Comparison of ENCODE assay signal across 25 cellular contexts in genomic region chr15:72827216-72827615, GRCh38. TPM values are rescaled to one million over a fixed set of nuclear protein-coding genes. Genes with fewer than 3 reads are reported as not detected.
DNase-seq lines count a peak whose midpoint lies in the region; ATAC-seq and TF ChIP-seq lines count a peak whose summit lies in the region.
"Had no signal": no experiment of that assay in that cellular context is flagged by ENCODE, and none has a peak within 500 bp of the region (broad histone marks: within the 10 kb centered on the region; RNA-seq: fewer than 3 reads in every experiment).

No MANE protein-coding gene starts in this region.

- H3K4me3 ChIP-seq in mammary epithelial cell (replicated peaks in 1 of 3; ENCODE audit: insufficient read depth in 1 of 3, low read depth in 2 of 3, low read length in 3 of 3) (no peak overlapping the region), breast epithelium (no peak overlapping the region), RWPE2 (ENCODE audit: severe bottlenecking) (no peak overlapping the region), Peyer's patch (no peak overlapping the region)
- H3K4me3 ChIP-seq: A549; BLaER1 treated with 17β-estradiol and CSF1 and Interleukin-3, amounts not matched to agents 10 nM and 100 nM; esophagus squamous epithelium; ovary; right atrium auricular region; upper lobe of right lung had no signal

- in situ Hi-C loops in mammary epithelial cell (cut with MboI; ENCODE audit: low sequenced_read_pairs in 2 of 2), result no loop called here

- H3K27me3 ChIP-seq in mammary epithelial cell (ENCODE audit: insufficient read depth, low read length), result no peaks in the 10 kb centered on the region
- no peaks in the 10 kb centered on the region for H3K27me3 ChIP-seq in breast epithelium
- no peaks in the 10 kb centered on the region for H3K27me3 ChIP-seq in RWPE2 (ENCODE audit: insufficient read depth, poor library complexity, severe bottlenecking)
- H3K27me3 ChIP-seq in foreskin keratinocyte, result peaks cover 21% of the 10 kb centered on the region
- no peaks in the 10 kb centered on the region for H3K27me3 ChIP-seq in Peyer's patch
- H3K27me3 ChIP-seq: BLaER1 treated with 17β-estradiol and CSF1 and Interleukin-3, amounts not matched to agents 10 nM and 100 nM; ovary; right atrium auricular region; upper lobe of right lung had no signal

- H3K4me1 ChIP-seq in mammary epithelial cell (ENCODE audit: insufficient read depth, low read length), result no peaks in the 10 kb centered on the region
- no peaks in the 10 kb centered on the region for H3K4me1 ChIP-seq in breast epithelium
- no peaks in the 10 kb centered on the region for H3K4me1 ChIP-seq in RWPE2 (ENCODE audit: insufficient read depth, poor library complexity, severe bottlenecking)
- H3K4me1 ChIP-seq in foreskin keratinocyte, result no peaks in the 10 kb centered on the region
- no peaks in the 10 kb centered on the region for H3K4me1 ChIP-seq in Peyer's patch
- H3K4me1 ChIP-seq: A549, esophagus squamous epithelium, right atrium auricular region, upper lobe of right lung had no signal

- intact Hi-C loops in mammary epithelial cell (cut with micrococcal nuclease), result no loop called here
- intact Hi-C loops in breast epithelium (cut with DNase I; ENCODE audit: low total_unique reads), result no loop called here

- dilution Hi-C loops in mammary epithelial cell (cut with HindIII; ENCODE audit: low sequenced_read_pairs), result no loop called here

- H3K4me2 ChIP-seq in mammary epithelial cell (ENCODE audit: insufficient read depth, low read depth, low read length), result no peak overlapping the region
- H3K4me2 ChIP-seq: A549 had no signal

- no peak for TF ChIP-seq CTCF in mammary epithelial cell (conservative IDR thresholded peaks at IDR 0.05 in 1 of 2, IDR thresholded peaks at IDR 0.05 in 1 of 2; ENCODE audit: extremely low read depth in 1 of 2, insufficient read depth in 1 of 2, low read depth in 1 of 2, low read length in 2 of 2)
- no peak for TF ChIP-seq CTCF in breast epithelium (IDR thresholded peaks at IDR 0.05)
- no peak for TF ChIP-seq CTCF in RWPE2 (IDR thresholded peaks at IDR 0.05; ENCODE audit: poor library complexity, severe bottlenecking)
- no peak for TF ChIP-seq CTCF in foreskin keratinocyte (conservative IDR thresholded peaks at IDR 0.05)
- no peak for TF ChIP-seq CTCF in Peyer's patch (IDR thresholded peaks at IDR 0.05)

- no peak for TF ChIP-seq POLR2A in breast epithelium (IDR thresholded peaks at IDR 0.05)
- TF ChIP-seq POLR2A in Peyer's patch (IDR thresholded peaks at IDR 0.05), result no peak

- BruUV-seq in mammary epithelial cell (replicated peaks; lab: Mats Ljungman, UMichigan), result no TSS peak

- H3K79me2 ChIP-seq in mammary epithelial cell (ENCODE audit: insufficient read depth, low read length), result no peaks in the 10 kb centered on the region

- peak; percentile 9 for DNase-seq in mammary epithelial cell
- no peak for DNase-seq in breast epithelium (ENCODE audit: low spot score in 2 of 2)
- peak; percentile 33 for DNase-seq in RWPE2 (ENCODE audit: low spot score)
- DNase-seq in foreskin keratinocyte, result peak in 1 of 2 donors; percentile 4
- no peak for DNase-seq in glomerular visceral epithelial cell (ENCODE audit: extremely low spot score)
- DNase-seq in Peyer's patch, result no peak
- no peak for DNase-seq in NCI-H1105 treated with DMSO at 0.1 percent for 48 hours (lab: John Stamatoyannopoulos, UW)
- DNase-seq: activated CD8-positive, alpha-beta memory T cell treated with anti-CD3 and anti-CD28 coated beads, Interleukin-2, amount 50 U/mL, for 4 hours; activated effector memory CD4-positive, alpha-beta T cell treated with Interleukin-2 at 50 U/mL for 16 hours; effector memory CD4-positive, alpha-beta T cell; esophagus squamous epithelium; HFFc6; Kasumi-1; NCI-H1092 treated with DMSO at 0.1 percent for 48 hours; NCI-H2081; NCI-H524 treated with DMSO at 0.1 percent for 48 hours; ovary; upper lobe of right lung had no signal

- CTCF ChIA-PET in mammary epithelial cell (lab: Charles Lee; ENCODE audit: low non-redundant PET), result no interaction called here

- H4K20me1 ChIP-seq in mammary epithelial cell (ENCODE audit: insufficient read depth, low read length), result no peaks in the 10 kb centered on the region
- H4K20me1 ChIP-seq: BLaER1 treated with 17β-estradiol and CSF1 and Interleukin-3, amounts not matched to agents 10 nM and 100 nM had no signal

- no peak overlapping the region for H3K9ac ChIP-seq in mammary epithelial cell (ENCODE audit: insufficient read depth, low read length)
- H3K9ac ChIP-seq: BLaER1 treated with 17β-estradiol and CSF1 and Interleukin-3, amounts not matched to agents 10 nM and 100 nM had no signal

- ATAC-seq in RWPE2 (ENCODE audit: low read depth), result peak; percentile 42; the same call in 1 of the 3 replicates
- ATAC-seq in foreskin keratinocyte, result peak; percentile 25
- no peak for ATAC-seq in HG03196 (IDR thresholded peaks at IDR 0.05; ENCODE audit: unreplicated experiment)
- ATAC-seq: A549; left lobe of liver; natural killer cell treated with Interleukin-12 subunit alpha and Interleukin-12 subunit beta and Interleukin-15 and Interleukin-18, amount 100 ng/mL, for 72 hours; upper lobe of right lung; WTC11 had no signal

- H2AFZ ChIP-seq in mammary epithelial cell (ENCODE audit: low read depth, low read length), result no peak overlapping the region

- H3K9me3 ChIP-seq in mammary epithelial cell (replicated peaks; ENCODE audit: insufficient read depth, low read length) (no peaks in the 10 kb centered on the region), breast epithelium (no peaks in the 10 kb centered on the region), RWPE2 (ENCODE audit: severe bottlenecking) (no peaks in the 10 kb centered on the region), Peyer's patch (no peaks in the 10 kb centered on the region)
- H3K9me3 ChIP-seq: A549, esophagus squamous epithelium, ovary, right atrium auricular region, upper lobe of right lung had no signal

- H3K36me3 ChIP-seq in mammary epithelial cell (ENCODE audit: insufficient read depth, low read length) (no peaks in the 10 kb centered on the region), breast epithelium (no peaks in the 10 kb centered on the region), RWPE2 (ENCODE audit: low read depth) (no peaks in the 10 kb centered on the region), Peyer's patch (no peaks in the 10 kb centered on the region)
- H3K36me3 ChIP-seq: BLaER1 treated with 17β-estradiol and CSF1 and Interleukin-3, amounts not matched to agents 10 nM and 100 nM; esophagus squamous epithelium; ovary; right atrium auricular region; upper lobe of right lung had no signal

- no peak overlapping the region for H3K27ac ChIP-seq in mammary epithelial cell (ENCODE audit: insufficient read depth, low read depth, low read length)
- H3K27ac ChIP-seq in breast epithelium, result no peak overlapping the region
- no peak overlapping the region for H3K27ac ChIP-seq in RWPE2 (ENCODE audit: poor library complexity, severe bottlenecking)
- H3K27ac ChIP-seq in foreskin keratinocyte, result no peak overlapping the region
- H3K27ac ChIP-seq in Peyer's patch, result no peak overlapping the region
- H3K27ac ChIP-seq: A549; BLaER1 treated with 17β-estradiol and CSF1 and Interleukin-3, amounts not matched to agents 10 nM and 100 nM; esophagus squamous epithelium; ovary; right atrium auricular region; upper lobe of right lung had no signal

RNA-seq across cellular contexts. Expression of gene ADPGK, which starts 43.7 kb away (rescaled TPM):
- 10 to 100 TPM; 39.7 to 46.9 TPM for total RNA-seq in mammary epithelial cell
- 48.5 TPM for polyA plus RNA-seq in mammary epithelial cell
- polyA minus RNA-seq in mammary epithelial cell, result 60.2 TPM
- 10 to 100 TPM; 68.2 to 70.5 (median 69.3) TPM for total RNA-seq in breast epithelium
- total RNA-seq in foreskin keratinocyte, result 36.6 and 40.5 TPM in 2 replicates
- polyA plus RNA-seq in foreskin keratinocyte, result 23.8 and 29.6 TPM in 2 replicates
- 10 to 100 TPM; 53.2 to 94.1 (median 69.7) TPM for total RNA-seq in Peyer's patch

Comparison
In these comparisons a context has a peak if more than half of its experiments do, and no peak if none do; other contexts are left out.
1. DNase-seq: peak in mammary epithelial cell (single experiment) and RWPE2 (single experiment); none in breast epithelium (0 of 2), glomerular visceral epithelial cell (single experiment), Peyer's patch (0 of 3) and NCI-H1105 treated with DMSO at 0.1 percent for 48 hours (single experiment).